In the genomic region with DNA sequence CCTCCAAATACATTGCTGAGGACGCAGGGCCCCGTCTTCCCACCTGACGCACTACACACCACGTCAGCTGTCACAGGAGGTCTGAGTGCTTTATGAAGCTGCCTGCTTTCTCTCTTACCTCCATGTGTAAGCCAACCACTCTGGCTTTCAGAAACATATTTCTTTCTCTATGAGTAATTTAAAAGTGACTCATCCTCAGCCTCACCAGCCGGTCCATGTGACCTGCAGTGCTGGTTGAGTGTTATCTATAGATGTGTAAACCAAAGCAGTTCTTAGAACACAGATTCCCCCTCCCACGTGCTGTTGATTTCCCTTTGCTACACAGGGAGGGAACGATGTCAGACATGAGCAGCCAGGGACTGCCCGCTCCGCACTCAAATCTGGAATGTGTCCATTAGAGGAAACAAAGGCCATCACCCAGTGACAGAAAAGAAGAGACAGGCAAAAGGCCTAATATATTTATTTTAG, we compare ENCODE assay signal across 8 cellular contexts.
DNase-seq lines count a peak whose midpoint lies in the region; ATAC-seq and TF ChIP-seq lines count a peak whose summit lies in the region.

No MANE protein-coding gene starts in this region.

- peak overlapping the region; percentile 65 for H3K9ac ChIP-seq in Karpas-422 (ENCODE audit: low read length)

- H3K9me3 ChIP-seq in Karpas-422 (ENCODE audit: low read length) = no peaks in the 10 kb centered on the region

- DNase-seq in DMS53 treated with DMSO at 0.1 percent for 48 hours (lab: John Stamatoyannopoulos, UW; ENCODE audit: unreplicated experiment) (peak; percentile 99), Karpas-422 (peak; percentile 75), dedifferentiated amniotic fluid mesenchymal stem cell (ENCODE audit: extremely low spot score) (peak; percentile 87), mucosa of gallbladder (ENCODE audit: low spot score) (peak; percentile 89), HEK293T (ENCODE audit: extremely low spot score) (no peak)
- peak; percentile 86 for DNase-seq in activated CD4-positive, alpha-beta T cell treated with anti-CD3 and anti-CD28 coated beads for 48 hours
- DNase-seq in stimulated activated CD8-positive, alpha-beta memory T cell treated with anti-CD3 and anti-CD28 coated beads, Interleukin-7, amount 100 ng/mL, for 48 hours (ENCODE audit: extremely low read depth in 1 of 2, low read depth in 1 of 2) = peak; percentile 39 to 85

- POLR2A ChIA-PET in HEK293T (lab: Yijun Ruan, JAX) = no interaction called here

- peak overlapping the region; percentile 91 for H3K27ac ChIP-seq in Karpas-422 (ENCODE audit: low read length)

- H4K20me1 ChIP-seq in Karpas-422 (ENCODE audit: insufficient read depth, low read depth, low read length) = peaks cover 4% of the 10 kb centered on the region; the same call in 1 of the 2 replicates

- no peak overlapping the region for H2AFZ ChIP-seq in Karpas-422 (ENCODE audit: low read length)

- CTCF ChIA-PET in HEK293T (lab: Yijun Ruan, JAX) = no interaction called here

- no peaks in the 10 kb centered on the region for H3K27me3 ChIP-seq in Karpas-422 (ENCODE audit: low read length)

- peak overlapping the region; percentile 64 for H3K4me2 ChIP-seq in Karpas-422 (ENCODE audit: low read depth, low read length, poor library complexity, severe bottlenecking)

- peak; percentile 56 for ATAC-seq in GM21528 (IDR thresholded peaks at IDR 0.05; ENCODE audit: low FRiP score, unreplicated experiment)

- peaks cover 71% of the 10 kb centered on the region for H3K79me2 ChIP-seq in Karpas-422 (ENCODE audit: low read length)

- no peaks in the 10 kb centered on the region for H3K9me2 ChIP-seq in Karpas-422 (replicated peaks; ENCODE audit: insufficient read depth, low read length)

- peak overlapping the region; percentile 33; the same call in 1 of the 2 replicates for H3K4me3 ChIP-seq in Karpas-422 (ENCODE audit: low read length)

- H3K4me1 ChIP-seq in Karpas-422 (ENCODE audit: low read length) = peaks cover 97% of the 10 kb centered on the region

- H3K36me3 ChIP-seq in Karpas-422 (ENCODE audit: insufficient read depth, low read length) = no peaks in the 10 kb centered on the region

TF ChIP-seq in HEK293T, 16 proteins besides CTCF, POLR2A, EP300 and RAD21:
- TF ChIP-seq ZNF384 (IDR thresholded peaks at IDR 0.05) (no peak), ELF4 (IDR thresholded peaks at IDR 0.05) (no peak), CTBP1 (IDR thresholded peaks at IDR 0.05; ENCODE audit: borderline replicate concordance) (no peak), HDGF (IDR thresholded peaks at IDR 0.05; ENCODE audit: borderline replicate concordance) (no peak), L3MBTL2 (conservative IDR thresholded peaks at IDR 0.05) (no peak), ARNT (IDR thresholded peaks at IDR 0.05) (no peak), FOXM1 (IDR thresholded peaks at IDR 0.05; ENCODE audit: borderline replicate concordance) (no peak), BHLHE40 (IDR thresholded peaks at IDR 0.05; ENCODE audit: borderline replicate concordance) (no peak), NFRKB (IDR thresholded peaks at IDR 0.05) (no peak), FOXA1 (IDR thresholded peaks at IDR 0.05) (no peak), SP1 (IDR thresholded peaks at IDR 0.05) (no peak), FOXK2 (IDR thresholded peaks at IDR 0.05) (no peak)
- TF ChIP-seq, protein P1, sequence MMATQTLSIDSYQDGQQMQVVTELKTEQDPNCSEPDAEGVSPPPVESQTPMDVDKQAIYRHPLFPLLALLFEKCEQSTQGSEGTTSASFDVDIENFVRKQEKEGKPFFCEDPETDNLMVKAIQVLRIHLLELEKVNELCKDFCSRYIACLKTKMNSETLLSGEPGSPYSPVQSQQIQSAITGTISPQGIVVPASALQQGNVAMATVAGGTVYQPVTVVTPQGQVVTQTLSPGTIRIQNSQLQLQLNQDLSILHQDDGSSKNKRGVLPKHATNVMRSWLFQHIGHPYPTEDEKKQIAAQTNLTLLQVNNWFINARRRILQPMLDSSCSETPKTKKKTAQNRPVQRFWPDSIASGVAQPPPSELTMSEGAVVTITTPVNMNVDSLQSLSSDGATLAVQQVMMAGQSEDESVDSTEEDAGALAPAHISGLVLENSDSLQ (IDR thresholded peaks at IDR 0.05) = no peak
TF ChIP-seq in HEK293T: peak in this region for 0.
